Comparison of ENCODE assay signal across 8 cellular contexts in the genomic region with DNA sequence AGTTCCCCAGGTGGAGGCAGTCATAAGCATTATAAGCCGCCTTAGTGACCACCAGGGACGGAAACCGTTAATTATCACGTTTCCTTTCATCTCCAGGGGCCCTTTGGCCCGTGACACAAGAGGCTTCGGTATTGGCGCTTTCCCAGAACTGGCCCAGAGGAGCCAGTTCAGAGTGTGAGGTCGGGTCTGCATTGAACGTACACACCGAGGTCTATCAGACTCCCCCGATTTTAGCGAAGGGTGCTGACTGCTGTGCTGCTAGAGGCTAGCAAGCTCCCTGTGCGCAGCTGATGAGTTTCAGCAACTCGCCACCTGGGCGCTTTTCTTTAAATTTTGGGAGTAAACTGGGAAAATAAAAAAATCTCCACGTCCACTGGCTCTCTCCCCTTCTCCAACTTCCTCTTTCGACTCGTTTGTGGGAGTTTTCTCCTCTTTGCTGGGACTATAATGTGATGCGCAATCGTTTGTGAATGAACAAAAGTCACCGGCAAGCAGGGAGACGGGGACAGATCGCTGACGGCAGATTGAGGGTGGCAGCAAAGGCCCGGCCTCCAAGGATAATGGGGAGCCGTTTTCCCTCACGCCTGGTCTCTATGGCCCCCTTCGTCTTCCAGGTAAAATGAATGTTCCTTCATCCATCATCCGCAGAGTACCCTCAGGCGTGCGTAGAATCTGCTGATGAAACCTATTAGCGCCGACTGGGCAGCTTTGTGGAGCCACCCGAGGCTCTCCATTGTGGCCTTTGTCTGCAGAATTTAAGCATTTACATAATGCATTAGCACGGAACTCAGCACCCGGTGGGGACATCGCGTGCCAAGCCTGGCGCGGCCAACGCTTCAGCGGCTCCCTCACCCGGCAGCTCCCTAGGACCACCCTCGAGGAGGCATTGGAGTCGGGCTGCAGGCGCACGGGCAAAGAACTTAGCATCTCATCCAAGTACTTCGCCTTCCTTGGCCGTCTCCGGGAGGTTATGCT. TPM values are rescaled to one million over a fixed set of nuclear protein-coding genes. Genes with fewer than 3 reads are reported as not detected.
DNase-seq lines count a peak whose midpoint lies in the region; ATAC-seq, FAIRE-seq and TF ChIP-seq lines count a peak whose summit lies in the region.
"Had no signal": no experiment of that assay in that cellular context is flagged by ENCODE, and none has a peak within 500 bp of the region (broad histone marks: within the 10 kb centered on the region; RNA-seq: fewer than 3 reads in every experiment).

No MANE protein-coding gene starts in this region.

- H3K9me1 ChIP-seq in keratinocyte (ENCODE audit: control insufficient read depth, extremely low read depth, insufficient read depth, low read length) = no peaks in the 10 kb centered on the region

- H3K27ac ChIP-seq in keratinocyte (ENCODE audit: control insufficient read depth, insufficient read depth, low read length) (no peak overlapping the region), spleen (no peak overlapping the region)
- H3K27ac ChIP-seq: neutrophil had no signal

- H3K9ac ChIP-seq in adipocyte (ENCODE audit: low read length) = no peak overlapping the region
- no peak overlapping the region for H3K9ac ChIP-seq in keratinocyte (ENCODE audit: control insufficient read depth, extremely low read depth, insufficient read depth, low read length)

- dilution Hi-C loops in keratinocyte (cut with MboI; ENCODE audit: extremely low pct_ligation_motif_present, low sequenced_read_pairs) = no loop called here

- no peak for TF ChIP-seq CTCF in keratinocyte (optimal IDR thresholded peaks at IDR 0.05 in 1 of 3, IDR thresholded peaks at IDR 0.05 in 1 of 3, conservative IDR thresholded peaks at IDR 0.05 in 1 of 3; ENCODE audit: extremely low read depth in 1 of 3, insufficient read depth in 2 of 3, low read length in 3 of 3)
- TF ChIP-seq CTCF in spleen (IDR thresholded peaks at IDR 0.05 in 8 of 11, conservative IDR thresholded peaks at IDR 0.05 in 3 of 11) = no peak

- no peaks in the 10 kb centered on the region for H3K36me3 ChIP-seq in HAP-1 (replicated peaks)
- no peaks in the 10 kb centered on the region for H3K36me3 ChIP-seq in adipocyte (ENCODE audit: control insufficient read depth, insufficient read depth, low read length, severe bottlenecking)
- H3K36me3 ChIP-seq in keratinocyte (ENCODE audit: control insufficient read depth in 2 of 2, extremely low read depth in 1 of 2, insufficient read depth in 2 of 2, low read length in 2 of 2) = no peaks in the 10 kb centered on the region
- no peaks in the 10 kb centered on the region for H3K36me3 ChIP-seq in spleen
- H3K36me3 ChIP-seq: neutrophil had no signal

- H3K4me3 ChIP-seq in HAP-1 (no peak overlapping the region), adipocyte (ENCODE audit: low read length) (peak overlapping the region; percentile 40), keratinocyte (ENCODE audit: control insufficient read depth in 2 of 3, extremely low read depth in 1 of 3, insufficient read depth in 2 of 3, low read depth in 1 of 3, low read length in 3 of 3) (peak overlapping the region in 1 of 3 experiments; percentile 58), spleen (peak overlapping the region in 7 of 8 donors; percentile 0 to 71 (median 43))

- in situ Hi-C loops in HAP-1 (cut with MboI; ENCODE audit: low sequenced_read_pairs) = no loop called here

- H3K9me3 ChIP-seq in HAP-1 (no peaks in the 10 kb centered on the region), adipocyte (ENCODE audit: control insufficient read depth, low read length) (no peaks in the 10 kb centered on the region), keratinocyte (ENCODE audit: control insufficient read depth, low read depth, low read length) (no peaks in the 10 kb centered on the region), spleen (no peaks in the 10 kb centered on the region)
- H3K9me3 ChIP-seq: neutrophil had no signal

- intact Hi-C loops in spleen (cut with DNase I; ENCODE audit: low total_unique reads) = no loop called here

- peak; percentile 38 to 60 for DNase-seq in HAP-1 (ENCODE audit: low spot score in 2 of 2)
- DNase-seq in adipocyte (ENCODE audit: low read depth) = peak; percentile 6
- no peak for DNase-seq in keratinocyte (ENCODE audit: low read depth, low spot score)
- DNase-seq in spleen = no peak
- DNase-seq in GM19240 (ENCODE audit: insufficient read length, low spot score) = no peak
- DNase-seq in COR-L47 (lab: John Stamatoyannopoulos, UW) = no peak

- peak overlapping the region; percentile 73 for H3K4me2 ChIP-seq in keratinocyte (ENCODE audit: control insufficient read depth, extremely low read depth, insufficient read depth, low read depth, low read length)

- WGBS in spleen, 5 donors = 2 to 4% (median 3%) methylated on average over 50 of the region's 50 CpGs

- H3K27me3 ChIP-seq in HAP-1 (ENCODE audit: low read depth) = peaks cover 15% of the 10 kb centered on the region
- peaks cover 37% of the 10 kb centered on the region for H3K27me3 ChIP-seq in adipocyte (replicated peaks; ENCODE audit: control insufficient read depth, insufficient read depth, low read length)
- H3K27me3 ChIP-seq in keratinocyte (ENCODE audit: control insufficient read depth, extremely low read depth, insufficient read depth, low read length) = peaks cover 34% of the 10 kb centered on the region
- H3K27me3 ChIP-seq in spleen (replicated peaks in 1 of 7) = peaks cover 0 to 80% (median 54%) of the 10 kb centered on the region in 7 donors

- no peak for FAIRE-seq in keratinocyte (lab: Jason Lieb, UNC)

- H4K20me1 ChIP-seq in keratinocyte (ENCODE audit: control insufficient read depth, extremely low read depth, insufficient read depth, low read length) = no peaks in the 10 kb centered on the region

- ATAC-seq in GM21723 (IDR thresholded peaks at IDR 0.05; ENCODE audit: unreplicated experiment) = no peak

- no peaks in the 10 kb centered on the region for H3K4me1 ChIP-seq in HAP-1
- peaks cover 8% of the 10 kb centered on the region for H3K4me1 ChIP-seq in adipocyte (ENCODE audit: control insufficient read depth, insufficient read depth, low read length)
- H3K4me1 ChIP-seq in keratinocyte (ENCODE audit: control insufficient read depth, extremely low read depth, insufficient read depth, low read length) = peaks cover 29% of the 10 kb centered on the region
- peaks cover 15 to 38% (median 35%) of the 10 kb centered on the region in 6 donors for H3K4me1 ChIP-seq in spleen

- H2AFZ ChIP-seq in keratinocyte (ENCODE audit: control insufficient read depth, low read length) = peak overlapping the region; percentile 42

- TF ChIP-seq POLR2A in spleen (IDR thresholded peaks at IDR 0.05) = no peak

- H3K79me2 ChIP-seq in keratinocyte (ENCODE audit: control insufficient read depth, insufficient read depth, low read length) = no peaks in the 10 kb centered on the region

RNA-seq across cellular contexts. Expression of a gene that starts 1.6 kb away (rescaled TPM):
- 1.4 to 2.3 TPM (median 1.9 TPM) in 3 replicates for polyA plus RNA-seq in keratinocyte
- 4.0 TPM for polyA plus RNA-seq in keratinocyte (2011; ENCODE audit: low read depth)
- 0.81 and 1.6 TPM in 2 replicates for polyA plus RNA-seq in keratinocyte (2011; cell fraction: cytosol; rRNA removed)
- 5.2 and 6.2 TPM in 2 replicates for polyA plus RNA-seq in keratinocyte (2011; cell fraction: nucleus; rRNA removed)
- polyA plus RNA-seq in keratinocyte (2012; ENCODE audit: low replicate concordance) = 1.8 and 3.6 TPM in 2 replicates
- polyA minus RNA-seq in keratinocyte = 0.92 to 6.3 TPM (median 1.3 TPM) in 3 replicates
- 5.0 TPM for polyA minus RNA-seq in keratinocyte (2011; cell fraction: cytosol; rRNA and poly(A)+ RNA removed)
- polyA minus RNA-seq in keratinocyte (2011; cell fraction: nucleus; rRNA and poly(A)+ RNA removed) = 3.1 and 3.3 TPM in 2 replicates
- not detected for total RNA-seq in spleen
- under 1 TPM in 2 of 3 donors, not detected in 1; 0.02 to 0.03 TPM for polyA plus RNA-seq in spleen

RNA-seq across cellular contexts. Expression of a gene that starts 38.9 kb away (rescaled TPM):
- polyA plus RNA-seq in keratinocyte (0.02 to 0.04 TPM (median 0.04 TPM) in 3 replicates), spleen (under 1 TPM in 1 of 3 donors, not detected in 2; 0.04 TPM)
- polyA plus RNA-seq in keratinocyte (2011; ENCODE audit: low read depth) = 1.00 TPM
- polyA plus RNA-seq in keratinocyte (2011; cell fraction: cytosol; rRNA removed) = not detected in 2 replicates
- polyA plus RNA-seq in keratinocyte (2011; cell fraction: nucleus; rRNA removed) = 0.10 and 0.13 TPM in 2 replicates
- polyA plus RNA-seq in keratinocyte (2012; ENCODE audit: low replicate concordance) = 0.34 TPM in 1 of 2 replicates, not detected in the other
- polyA minus RNA-seq in keratinocyte = 0.13 TPM in 1 of 3 replicates, not detected in the others
- polyA minus RNA-seq in keratinocyte (2011; cell fraction: cytosol; rRNA and poly(A)+ RNA removed) = not detected
- not detected in 2 replicates for polyA minus RNA-seq in keratinocyte (2011; cell fraction: nucleus; rRNA and poly(A)+ RNA removed)
- total RNA-seq in spleen = not detected

Comparison
In these comparisons a context has a peak if more than half of its experiments do, and no peak if none do; other contexts are left out.
1. DNase-seq: peak in HAP-1 (2 of 2) and adipocyte (single experiment); none in keratinocyte (single experiment), spleen (single experiment), GM19240 (single experiment) and COR-L47 (single experiment).